ENCODE assay signal across 8 cellular contexts in the genomic region with DNA sequence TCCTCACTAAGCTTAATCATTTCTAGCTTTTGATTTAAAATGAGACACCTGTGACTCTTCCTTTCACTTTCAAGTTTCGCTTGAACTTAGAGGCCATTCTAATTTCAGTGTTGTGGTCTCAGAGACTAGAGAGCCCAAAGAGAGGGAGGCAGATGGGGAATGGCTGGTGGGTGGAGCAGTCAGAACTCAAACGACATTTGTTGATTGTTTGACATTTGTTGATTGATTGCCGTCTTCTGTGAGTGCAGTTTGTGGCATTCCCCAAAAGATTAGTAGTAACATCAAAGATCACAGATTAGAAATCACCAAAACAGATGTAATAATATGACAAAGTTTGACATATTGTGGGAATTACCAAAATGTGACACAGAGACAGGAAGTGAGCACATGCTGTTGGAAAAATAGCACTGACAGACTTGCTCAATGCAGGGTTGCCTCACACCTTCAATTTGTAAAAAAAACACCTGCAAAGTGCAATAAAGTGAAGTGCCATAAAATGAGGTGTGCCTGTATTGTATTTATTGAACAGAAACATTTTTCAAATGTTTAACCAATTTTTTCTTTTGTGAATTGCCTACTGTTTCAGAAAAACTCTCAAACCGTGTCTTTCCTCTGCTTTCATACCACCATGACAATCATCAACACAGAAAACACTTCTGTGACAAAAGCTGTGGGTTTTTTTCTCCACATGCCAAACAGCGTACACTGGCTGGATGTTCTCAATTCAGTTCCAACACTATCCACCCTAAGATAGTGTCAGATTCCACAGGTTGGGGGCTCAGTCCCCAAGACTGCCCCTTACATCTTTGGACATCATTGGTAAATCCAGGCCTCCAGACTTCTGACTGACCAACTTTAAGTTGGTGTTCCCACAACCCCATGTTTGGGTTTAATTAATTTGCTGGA.
DNase-seq lines count a peak whose midpoint lies in the region; ATAC-seq lines count a peak whose summit lies in the region.

No MANE protein-coding gene starts in this region.

- DNase-seq in ELR (ENCODE audit: low read depth) (peak; percentile 39), kidney glomerular epithelial cell (lab: John Stamatoyannopoulos, UW) (peak; percentile 8), hypothalamus (lab: John Stamatoyannopoulos, UW) (no peak), NCI-H2107 (lab: John Stamatoyannopoulos, UW) (no peak)
- DNase-seq in activated CD8-positive, alpha-beta memory T cell treated with anti-CD3 and anti-CD28 coated beads for 48 hours (ENCODE audit: low read depth in 2 of 3, low spot score in 2 of 3) = peak in 2 of 3 experiments; percentile 29 to 49
- peak; percentile 66 for DNase-seq in stimulated activated naive B cell treated with anti-CD40 and anti-IgM and Interleukin-4, amounts not matched to agents 10 μg/mL and 1 μg/mL and 100 μg/mL, for 72 hours

- H3K4me1 Mint-ChIP-seq in IgD-negative memory B cell = peaks cover 49 to 52% (median 49%) of the 10 kb centered on the region in 3 donors
- peaks cover 27 to 74% of the 10 kb centered on the region in 2 donors for H3K4me1 Mint-ChIP-seq in stimulated activated naive B cell treated with anti-CD40 and anti-IgM and Interleukin-4, amounts not matched to agents 10 μg/mL and 1 μg/mL and 100 μg/mL, for 72 hours

- H3K9me3 Mint-ChIP-seq in IgD-negative memory B cell = no peaks in the 10 kb centered on the region
- no peaks in the 10 kb centered on the region for H3K9me3 Mint-ChIP-seq in stimulated activated naive B cell treated with anti-CD40 and anti-IgM and Interleukin-4, amounts not matched to agents 10 μg/mL and 1 μg/mL and 100 μg/mL, for 72 hours

- no peaks in the 10 kb centered on the region for H3K27me3 Mint-ChIP-seq in IgD-negative memory B cell
- no peaks in the 10 kb centered on the region for H3K27me3 Mint-ChIP-seq in stimulated activated naive B cell treated with anti-CD40 and anti-IgM and Interleukin-4, amounts not matched to agents 10 μg/mL and 1 μg/mL and 100 μg/mL, for 72 hours

- H3K4me3 Mint-ChIP-seq in IgD-negative memory B cell = peak overlapping the region; percentile 62 to 85 (median 76)
- peak overlapping the region; percentile 79 for H3K4me3 Mint-ChIP-seq in stimulated activated naive B cell treated with anti-CD40 and anti-IgM and Interleukin-4, amounts not matched to agents 10 μg/mL and 1 μg/mL and 100 μg/mL, for 72 hours

- peak overlapping the region; percentile 80 to 96 (median 93) for H3K27ac Mint-ChIP-seq in IgD-negative memory B cell
- peak overlapping the region; percentile 93 for H3K27ac Mint-ChIP-seq in stimulated activated naive B cell treated with anti-CD40 and anti-IgM and Interleukin-4, amounts not matched to agents 10 μg/mL and 1 μg/mL and 100 μg/mL, for 72 hours

- ATAC-seq in GM21528 (IDR thresholded peaks at IDR 0.05; ENCODE audit: low FRiP score, unreplicated experiment) = peak; percentile 84
- peak; percentile 97 to 99 for ATAC-seq in stimulated activated naive B cell treated with anti-CD40 and anti-IgM and Interleukin-4, amounts not matched to agents 10 μg/mL and 1 μg/mL and 100 μg/mL, for 72 hours (replicated peaks)

- H3K36me3 Mint-ChIP-seq in IgD-negative memory B cell = peaks cover 7% of the 10 kb centered on the region
- peaks cover 1 to 21% of the 10 kb centered on the region in 2 donors for H3K36me3 Mint-ChIP-seq in stimulated activated naive B cell treated with anti-CD40 and anti-IgM and Interleukin-4, amounts not matched to agents 10 μg/mL and 1 μg/mL and 100 μg/mL, for 72 hours

Comparison
In these comparisons a context has a peak if more than half of its experiments do, and no peak if none do; other contexts are left out.
1. DNase-seq: peak in ELR (single experiment), activated CD8-positive, alpha-beta memory T cell treated with anti-CD3 and anti-CD28 coated beads for 48 hours (2 of 3), kidney glomerular epithelial cell (single experiment) and stimulated activated naive B cell treated with anti-CD40 and anti-IgM and Interleukin-4, amounts not matched to agents 10 μg/mL and 1 μg/mL and 100 μg/mL, for 72 hours (single experiment); none in hypothalamus (0 of 51) and NCI-H2107 (single experiment).